ENCODE assay signal across 22 cellular contexts in genomic region chr3:3560566-3561336, GRCh38.
DNase-seq lines count a peak whose midpoint lies in the region; TF ChIP-seq lines count a peak whose summit lies in the region.
"Had no signal": no experiment of that assay in that cellular context is flagged by ENCODE, and none has a peak within 500 bp of the region (broad histone marks: within the 10 kb centered on the region; RNA-seq: fewer than 3 reads in every experiment).

No MANE protein-coding gene starts in this region.

- H3K4me3 ChIP-seq in BJ (ENCODE audit: low read depth, low read length) (no peak overlapping the region), brain microvascular endothelial cell (ENCODE audit: low read depth, low read length) (no peak overlapping the region)
- H3K4me3 ChIP-seq: ovary, tibial artery had no signal

- POLR2A ChIA-PET in BJ (lab: Charles Lee) (no interaction called here), GM10248 (lab: Yijun Ruan, JAX) (no interaction called here)

- no peak overlapping the region for H3K27ac ChIP-seq in brain microvascular endothelial cell
- H3K27ac ChIP-seq: ovary had no signal

- CTCF ChIA-PET in BJ (lab: Yijun Ruan, JAX) = no interaction called here
- CTCF ChIA-PET in GM10248 (lab: Yijun Ruan, JAX) = no interaction called here

- DNase-seq in BJ (ENCODE audit: low read depth) = peak; percentile 27
- peak; percentile 0 for DNase-seq in brain microvascular endothelial cell
- DNase-seq in kidney tubule cell (ENCODE audit: low spot score) = peak; percentile 7
- peak; percentile 36 for DNase-seq in pons (ENCODE audit: low spot score)
- no peak for DNase-seq in NCI-H82 (lab: John Stamatoyannopoulos, UW)
- no peak for DNase-seq in SW480 (ENCODE audit: low spot score)
- DNase-seq in GM10248 (ENCODE audit: extremely low spot score) = no peak
- no peak for DNase-seq in NOMO-1 treated with dmso at 0.1 percent for 144 hours (lab: John Stamatoyannopoulos, UW; ENCODE audit: unreplicated experiment)
- DNase-seq: activated CD4-positive, alpha-beta memory T cell treated with anti-CD3 and anti-CD28 coated beads, Interleukin-2, amount 10 ng/mL, durations not matched to agents 7 days and 5 days; activated naive CD8-positive, alpha-beta T cell treated with anti-CD3 and anti-CD28 coated beads, Interleukin-2, amount 10 ng/mL, durations not matched to agents 7 days and 5 days; DMS53; GDM1; kidney glomerular epithelial cell; naive thymus-derived CD8-positive, alpha-beta T cell; NCI-H2081; NCI-H774; ovary; right cardiac atrium; Right ventricle myocardium superior; stimulated activated naive CD4-positive, alpha-beta T cell treated with Interleukin-2 at 50 U/mL for 16 hours; SW 1271; tibial artery had no signal

- no peaks in the 10 kb centered on the region for H3K36me3 ChIP-seq in BJ (ENCODE audit: control insufficient read depth, insufficient read depth, low read length)
- no peaks in the 10 kb centered on the region for H3K36me3 ChIP-seq in brain microvascular endothelial cell (replicated peaks)
- H3K36me3 ChIP-seq: ovary, tibial artery had no signal

- in situ Hi-C loops in brain microvascular endothelial cell (cut with HindIII; ENCODE audit: low pct_ligation_motif_present, low sequenced_read_pairs) = no loop called here

- TF ChIP-seq CTCF in BJ (IDR thresholded peaks at IDR 0.05; ENCODE audit: insufficient read depth, low read depth, low read length) (no peak), brain microvascular endothelial cell (IDR thresholded peaks at IDR 0.05; ENCODE audit: low read depth, low read length, missing control alignments) (no peak), GM10248 (IDR thresholded peaks at IDR 0.05; ENCODE audit: control extremely low read depth, extremely low read depth, low read depth, missing control alignments) (no peak)

- H3K27me3 ChIP-seq in BJ (ENCODE audit: control insufficient read depth, insufficient read depth, low read length) = no peaks in the 10 kb centered on the region
- H3K27me3 ChIP-seq in brain microvascular endothelial cell (replicated peaks) = no peaks in the 10 kb centered on the region
- H3K27me3 ChIP-seq: ovary, tibial artery had no signal

Comparison
In these comparisons a context has a peak if more than half of its experiments do, and no peak if none do; other contexts are left out.
1. DNase-seq: peak in BJ (single experiment), brain microvascular endothelial cell (single experiment), kidney tubule cell (single experiment) and pons (single experiment); none in NCI-H82 (single experiment), SW480 (single experiment), GM10248 (single experiment) and NOMO-1 treated with dmso at 0.1 percent for 144 hours (single experiment).